ENCODE assay signal across 10 cellular contexts in genomic region chr3:183533410-183534132, GRCh38. TPM values are rescaled to one million over a fixed set of nuclear protein-coding genes. Genes with fewer than 3 reads are reported as not detected.
A peak's percentile ranks its signal among the peaks of the same experiment; 100 is the strongest.
DNase-seq lines count a peak whose midpoint lies in the region; ATAC-seq and TF ChIP-seq lines count a peak whose summit lies in the region.
"Had no signal": no experiment of that assay in that cellular context is flagged by ENCODE, and none has a peak within 500 bp of the region (broad histone marks: within the 10 kb centered on the region; RNA-seq: fewer than 3 reads in every experiment).

No MANE protein-coding gene starts in this region.

- H4K20me1 ChIP-seq in OCI-LY3 (ENCODE audit: insufficient read depth, low read length), result peaks cover 49% of the 10 kb centered on the region
- H4K20me1 ChIP-seq in PC-3 (ENCODE audit: low read length), result no peaks in the 10 kb centered on the region

- H3K4me3 ChIP-seq in OCI-LY3 (ENCODE audit: low read length) (peak overlapping the region; percentile 42), left lung (no peak overlapping the region), PC-3 (ENCODE audit: low read length) (no peak overlapping the region)

- H3K79me2 ChIP-seq in OCI-LY3 (ENCODE audit: low read length), result peaks cover 88% of the 10 kb centered on the region
- no peaks in the 10 kb centered on the region for H3K79me2 ChIP-seq in PC-3 (ENCODE audit: low read length)

- peaks cover 93% of the 10 kb centered on the region for H3K4me1 ChIP-seq in OCI-LY3 (ENCODE audit: low read length)
- H3K4me1 ChIP-seq in left lung, result peaks cover 0 to 47% of the 10 kb centered on the region in 2 donors
- H3K4me1 ChIP-seq in PC-3 (ENCODE audit: insufficient read depth, low read length), result no peaks in the 10 kb centered on the region

- H2AFZ ChIP-seq in OCI-LY3 (ENCODE audit: low read depth, low read length), result no peak overlapping the region
- no peak overlapping the region for H2AFZ ChIP-seq in PC-3 (ENCODE audit: low read length)

- H3K9me3 ChIP-seq in OCI-LY3 (ENCODE audit: insufficient read depth, low read length) (peaks cover 5% of the 10 kb centered on the region; the same call in 1 of the 2 replicates), left lung (no peaks in the 10 kb centered on the region), PC-3 (ENCODE audit: low read length) (no peaks in the 10 kb centered on the region)

- POLR2A ChIA-PET in PC-3 (lab: Charles Lee; ENCODE audit: unreplicated experiment), result interaction anchor here (0.6 kb wide), 1 partner anchor 86 kb away, joined by 3 read pairs; no protein-coding TSS in a partner anchor

- H3K9me2 ChIP-seq in PC-3 (replicated peaks; ENCODE audit: low read length), result no peaks in the 10 kb centered on the region

- TF ChIP-seq CTCF in OCI-LY3 (IDR thresholded peaks at IDR 0.05; ENCODE audit: low read depth, low read length) (no peak), left lung (IDR thresholded peaks at IDR 0.05) (no peak), PC-3 (conservative IDR thresholded peaks at IDR 0.05; ENCODE audit: low read depth, low read length) (no peak)

- H3K27ac ChIP-seq in OCI-LY3 (ENCODE audit: low read length), result peak overlapping the region; percentile 59
- peak overlapping the region in 1 of 2 donors; percentile 5 for H3K27ac ChIP-seq in left lung
- no peak overlapping the region for H3K27ac ChIP-seq in PC-3 (ENCODE audit: low read length)

- ATAC-seq in GM21515 (IDR thresholded peaks at IDR 0.05; ENCODE audit: unreplicated experiment) (peak; percentile 42), left lung (peak; percentile 89), PC-3 (no peak)

- BruUV-seq in PC-3 (replicated peaks; lab: Mats Ljungman, UMichigan), result no TSS peak

- H3K36me3 ChIP-seq in OCI-LY3 (replicated peaks; ENCODE audit: low read depth, low read length) (peaks cover 26% of the 10 kb centered on the region), left lung (peaks cover 0 to 4% of the 10 kb centered on the region in 2 donors), PC-3 (ENCODE audit: low read depth, low read length) (no peaks in the 10 kb centered on the region)

- H3K4me2 ChIP-seq in OCI-LY3 (ENCODE audit: low read length), result peak overlapping the region; percentile 65
- no peak overlapping the region for H3K4me2 ChIP-seq in PC-3 (ENCODE audit: low read length)

- CTCF ChIA-PET in PC-3 (lab: Charles Lee), result no interaction called here

- DNase-seq in ELF-1 (ENCODE audit: low read depth, low spot score) (peak; percentile 63), left lung (peak in 1 of 2 donors; percentile 72), PC-3 (no peak), NCI-H524 treated with DMSO at 0.1 percent for 48 hours (lab: John Stamatoyannopoulos, UW) (no peak), UCSD-AML1 (lab: John Stamatoyannopoulos, UW; ENCODE audit: unreplicated experiment) (no peak), SKM-1 (lab: John Stamatoyannopoulos, UW; ENCODE audit: unreplicated experiment) (no peak)
- DNase-seq: NCI-H748 treated with DMSO at 0.1 percent for 48 hours, retina had no signal

- intact Hi-C loops in left lung (cut with DNase I), result no loop called here
- intact Hi-C loops in PC-3 (cut with micrococcal nuclease), result no loop called here

- H3F3A ChIP-seq in PC-3 (ENCODE audit: low read length, unreplicated experiment), result no peaks in the 10 kb centered on the region

- H3K9ac ChIP-seq in OCI-LY3 (ENCODE audit: low read length), result peak overlapping the region; percentile 29; the same call in 1 of the 2 replicates
- H3K9ac ChIP-seq in PC-3 (ENCODE audit: low read length), result no peak overlapping the region

- H3K27me3 ChIP-seq in OCI-LY3 (ENCODE audit: low read depth, low read length) (no peaks in the 10 kb centered on the region), left lung (no peaks in the 10 kb centered on the region), PC-3 (ENCODE audit: low read length) (peaks cover 10% of the 10 kb centered on the region; the same call in 1 of the 2 replicates)

RNA-seq across cellular contexts. Expression of gene KLHL6, which starts 21.9 kb away (rescaled TPM):
- total RNA-seq in left lung (10 to 100 TPM in 1 of 2 donors, 1 to 10 TPM in 1; 8.2 to 21.6 TPM), PC-3 (2014; rRNA removed) (not detected in 2 replicates)
